ENCODE assay signal across 8 cellular contexts in the genomic region with DNA sequence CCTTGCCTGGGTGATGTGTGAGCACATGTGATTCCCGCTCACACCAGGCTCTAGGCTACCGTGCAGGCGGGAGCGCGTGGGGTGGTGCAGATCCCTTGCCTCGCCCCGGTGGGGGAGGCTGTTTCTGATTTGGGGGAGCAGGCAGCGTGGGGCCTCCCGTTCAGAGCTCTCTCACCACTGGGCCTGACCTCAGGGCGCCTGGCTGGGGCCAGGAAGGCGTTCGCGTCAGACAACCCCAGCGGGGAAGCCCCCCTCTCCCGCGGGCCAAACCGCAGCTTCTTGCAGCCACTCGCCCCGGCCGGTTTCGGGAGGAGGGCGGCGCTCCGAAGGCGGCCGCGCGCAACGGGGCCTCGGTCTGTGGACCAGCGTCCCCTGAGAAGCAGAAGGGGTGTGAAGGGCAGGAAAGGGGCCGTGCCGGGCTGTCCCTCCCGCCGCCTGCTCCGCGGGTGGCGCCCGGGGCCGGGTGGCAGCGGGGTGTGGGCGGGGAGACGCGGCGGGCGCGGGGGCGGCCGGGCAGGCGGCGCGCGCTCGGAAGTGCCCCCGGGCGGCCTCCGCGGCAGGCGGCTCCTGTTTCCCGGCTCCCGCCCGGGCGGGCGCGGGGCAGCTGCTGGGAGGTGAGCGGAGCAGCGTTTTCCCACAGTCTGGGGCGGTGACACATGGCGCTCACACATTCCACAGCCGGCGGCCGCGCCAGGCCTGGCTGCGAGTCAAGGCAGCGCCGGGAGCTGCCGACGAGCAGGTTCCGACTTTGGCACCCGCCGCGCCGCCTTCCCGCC.
A peak's percentile ranks its signal among the peaks of the same experiment; 100 is the strongest.
DNase-seq lines count a peak whose midpoint lies in the region; ATAC-seq, FAIRE-seq and TF ChIP-seq lines count a peak whose summit lies in the region.

No MANE protein-coding gene starts in this region.

- H3K36me3 ChIP-seq in A673 (ENCODE audit: insufficient read depth, low read length, poor library complexity, severe bottlenecking) (no peaks in the 10 kb centered on the region), HepG2 (replicated peaks in 1 of 2; ENCODE audit: control insufficient read depth in 1 of 2, insufficient read depth in 2 of 2, low read length in 2 of 2) (no peaks in the 10 kb centered on the region)

- TF ChIP-seq RAD21 in HepG2 (CRISPR knock-in tag; IDR thresholded peaks at IDR 0.05), result no peak; the same call in 1 of the 2 replicates

- TF ChIP-seq POLR2A in HepG2 (IDR thresholded peaks at IDR 0.05; ENCODE audit: insufficient read depth in 1 of 2, low read depth in 2 of 2, low read length in 2 of 2), result peak in 1 of 2 experiments; percentile 33; a peak in 1 of 4 replicates

- in situ Hi-C loops in HepG2 (cut with HindIII; ENCODE audit: extremely low pct_ligation_motif_present, low pct_unique_long_range_greater_than_20kb), result loop anchor here (10.0 kb wide), 1 partner anchor 64 kb away; the partner anchor contains the start of gene HES1

- peak overlapping the region; percentile 74 for H3K27ac ChIP-seq in A673 (ENCODE audit: low read depth, low read length, poor library complexity, severe bottlenecking)
- H3K27ac ChIP-seq in HepG2 (ENCODE audit: extremely low read length, insufficient read depth, low read length), result peak overlapping the region; percentile 68

- H4K20me1 ChIP-seq in HepG2 (ENCODE audit: insufficient read depth, low read length), result no peaks in the 10 kb centered on the region

- no peak for FAIRE-seq in HepG2 (lab: Jason Lieb, UNC)

- H3K9ac ChIP-seq in HepG2 (ENCODE audit: insufficient read depth, low read depth, low read length), result peak overlapping the region; percentile 65

- DNase-seq in A673 (ENCODE audit: low spot score) (peak; percentile 93), NCI-H2081 treated with DMSO at 0.1 percent for 48 hours (lab: John Stamatoyannopoulos, UW) (peak; percentile 59), cortex of kidney (lab: John Stamatoyannopoulos, UW) (peak; percentile 57), HepG2 (ENCODE audit: low spot score) (peak; percentile 47)
- DNase-seq in activated CD4-positive, alpha-beta T cell treated with anti-CD3 and anti-CD28 coated beads for 24 hours (ENCODE audit: low read depth in 2 of 2), result peak; percentile 44 to 66
- peak; percentile 55 for DNase-seq in stimulated activated CD4-positive, alpha-beta T cell treated with anti-CD3 and anti-CD28 coated beads, Interleukin-2, amount 100 ng/mL, for 4 hours (ENCODE audit: low read depth)

- WGBS in HepG2 (ENCODE audit: low lambda C conversion rate), result 0% methylated on average over 3 of the region's 84 CpGs

- ATAC-seq in GM18508 (IDR thresholded peaks at IDR 0.05; ENCODE audit: insufficient read depth, unreplicated experiment), result peak; percentile 89
- ATAC-seq in HG02970 (IDR thresholded peaks at IDR 0.05; ENCODE audit: low FRiP score, unreplicated experiment), result peak; percentile 88
- ATAC-seq in HepG2, result peak; percentile 67

- TF ChIP-seq EP300 in HepG2 (IDR thresholded peaks at IDR 0.05; ENCODE audit: low read depth in 2 of 2, low read length in 2 of 2), result no peak; a peak in 2 of 4 replicates
- TF ChIP-seq EP300 in HepG2 (CRISPR knock-in tag; IDR thresholded peaks at IDR 0.05; ENCODE audit: borderline replicate concordance), result peak; percentile 66

- TF ChIP-seq CTCF in A673 (conservative IDR thresholded peaks at IDR 0.05; ENCODE audit: low read depth, low read length) (no peak), HepG2 (CRISPR knock-in tag; IDR thresholded peaks at IDR 0.05) (no peak)

- H3K4me2 ChIP-seq in HepG2 (ENCODE audit: low read depth, low read length), result peak overlapping the region; percentile 85

- no peaks in the 10 kb centered on the region for H3K79me2 ChIP-seq in HepG2 (ENCODE audit: insufficient read depth, low read length)

- no peaks in the 10 kb centered on the region for H3K9me3 ChIP-seq in A673 (ENCODE audit: low read depth, low read length, poor library complexity, severe bottlenecking)
- H3K9me3 ChIP-seq in HepG2 (ENCODE audit: low read length), result no peaks in the 10 kb centered on the region

- H3K27me3 ChIP-seq in A673 (replicated peaks; ENCODE audit: insufficient read depth, low read depth, low read length, poor library complexity) (no peaks in the 10 kb centered on the region), HepG2 (ENCODE audit: control insufficient read depth in 1 of 2, insufficient read depth in 2 of 2, low read length in 2 of 2) (no peaks in the 10 kb centered on the region; a peak in 1 of 5 replicates)

- intact Hi-C loops in A673 (cut with micrococcal nuclease; ENCODE audit: unreplicated experiment) (loop anchor here (2.0 to 5.0 kb wide), 2 partner anchors 64 kb away; no protein-coding TSS in a partner anchor), HepG2 (cut with micrococcal nuclease; ENCODE audit: unreplicated experiment) (loop anchor here (2.0 to 10.0 kb wide), 2 partner anchors 60 to 244 kb away; no protein-coding TSS in a partner anchor)

- H3K4me1 ChIP-seq in A673 (ENCODE audit: insufficient read depth, low read length, poor library complexity, severe bottlenecking) (peaks cover 15% of the 10 kb centered on the region), HepG2 (ENCODE audit: insufficient read depth, low read length) (peaks cover 53% of the 10 kb centered on the region)

- no TSS peak for BruUV-seq in A673 (replicated peaks; lab: Mats Ljungman, UMichigan)
- TSS peak; percentile 36 for BruUV-seq in HepG2 (replicated peaks; lab: Mats Ljungman, UMichigan)

- H2AFZ ChIP-seq in HepG2 (ENCODE audit: low read length), result no peak overlapping the region

- POLR2A ChIA-PET in A673 (lab: Charles Lee; ENCODE audit: low non-redundant PET) (interaction anchor here (0.6 kb wide), 1 partner anchor 66 kb away, joined by 4 read pairs; no protein-coding TSS in a partner anchor), HepG2 (lab: Yijun Ruan, JAX) (interaction anchor here (0.7 to 5.2 kb wide), 11 partner anchors 12 to 71 kb away, joined by 3 to 128 read pairs (median 4); partner anchors contain the start of gene HES1)

- peak overlapping the region; percentile 42 for H3K4me3 ChIP-seq in A673 (ENCODE audit: low read depth, low read length, poor library complexity, severe bottlenecking)
- peak overlapping the region; percentile 41 to 68 (median 47); a peak in 5 of 6 replicates for H3K4me3 ChIP-seq in HepG2 (replicated peaks in 1 of 3; ENCODE audit: insufficient read depth in 1 of 3, low read depth in 2 of 3, low read length in 3 of 3)

- CTCF ChIA-PET in A673 (lab: Charles Lee), result no interaction called here
- CTCF ChIA-PET in HepG2 (lab: Yijun Ruan, JAX; ENCODE audit: low intra/inter-chr PET ratio, low total read pairs), result no interaction called here

TF ChIP-seq in HepG2, 621 proteins besides CTCF, POLR2A, EP300 and RAD21 (continues in another document):
- TF ChIP-seq SMAD3 (CRISPR knock-in tag; IDR thresholded peaks at IDR 0.05) (peak; percentile 74; the same call in 1 of the 2 replicates), SNAPC5 (CRISPR knock-in tag; IDR thresholded peaks at IDR 0.05; ENCODE audit: borderline replicate concordance) (0 out of 2 replicates have a peak, but pooled peaks have one; percentile 73), STAG1 (CRISPR knock-in tag; IDR thresholded peaks at IDR 0.05) (no peak), ZBED4 (CRISPR knock-in tag; IDR thresholded peaks at IDR 0.05; ENCODE audit: borderline replicate concordance) (peak; percentile 65; the same call in 1 of the 2 replicates), MAZ (IDR thresholded peaks at IDR 0.05; ENCODE audit: borderline replicate concordance, low read depth, low read length) (no peak), MAZ (CRISPR knock-in tag; IDR thresholded peaks at IDR 0.05; ENCODE audit: low read depth) (peak; percentile 91)

Comparison
In these comparisons a context has a peak if more than half of its experiments do, and no peak if none do; other contexts are left out.
1. Peak in every context shown above with its lines: DNase-seq, ATAC-seq, H3K4me3 ChIP-seq and H3K27ac ChIP-seq.